Comparison of ENCODE assay signal across 7 cellular contexts in the genomic region with DNA sequence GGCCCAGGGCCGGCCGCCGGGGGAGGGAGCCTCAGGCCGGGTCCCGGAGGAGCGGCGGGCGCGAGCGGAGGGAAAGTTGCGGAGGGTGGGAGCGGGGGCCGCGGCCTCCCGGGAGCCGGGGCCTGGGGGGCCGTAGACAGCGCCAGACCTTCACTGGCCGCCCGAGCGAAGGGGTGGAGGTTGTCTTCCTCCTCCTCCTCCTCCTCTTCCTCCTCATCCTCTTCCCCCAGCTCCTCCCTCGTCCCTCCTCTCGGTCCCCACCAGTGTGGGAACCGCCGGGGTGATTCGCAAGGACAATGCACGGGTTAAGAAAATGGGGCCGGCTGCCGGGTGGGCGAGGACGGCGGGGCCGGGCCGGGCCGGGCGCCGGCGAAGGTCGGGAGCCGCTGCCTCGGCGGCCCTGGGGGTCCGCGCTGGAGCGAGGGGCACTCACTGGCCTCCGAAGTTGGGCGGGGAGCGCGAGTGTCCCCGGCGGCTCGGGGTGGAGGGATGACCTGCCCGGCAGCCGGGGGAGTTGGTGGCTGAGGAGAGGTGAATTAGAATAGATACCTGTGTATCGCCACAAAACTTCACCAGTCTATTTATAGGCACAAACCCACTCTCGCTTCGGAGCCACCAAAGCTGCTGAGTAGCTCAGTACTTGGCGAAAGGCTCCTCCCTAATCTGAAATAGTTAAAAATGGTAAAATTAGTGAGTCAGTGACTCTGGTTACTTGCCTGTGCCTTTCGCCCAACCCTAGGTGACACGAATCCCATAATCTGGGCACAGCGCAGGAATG. TPM values are rescaled to one million over a fixed set of nuclear protein-coding genes. Genes with fewer than 3 reads are reported as not detected.
DNase-seq lines count a peak whose midpoint lies in the region; FAIRE-seq and TF ChIP-seq lines count a peak whose summit lies in the region.

No MANE protein-coding gene starts in this region.

- DNase-seq in GM18507 (ENCODE audit: extremely low spot score, insufficient read length, low read depth): no peak
- DNase-seq in M059J (ENCODE audit: low read depth): peak; percentile 69
- DNase-seq in activated CD8-positive, alpha-beta memory T cell treated with anti-CD3 and anti-CD28 coated beads, Interleukin-2, amount 50 U/mL, for 48 hours: peak; percentile 65
- no peak for DNase-seq in type B pancreatic cell (ENCODE audit: extremely low spot score, unreplicated experiment)
- no peak for DNase-seq in middle frontal gyrus (ENCODE audit: extremely low spot score, low spot score)

- peaks cover 4% of the 10 kb centered on the region for H3K27me3 Mint-ChIP-seq in nephron (ENCODE audit: low read depth)
- H3K27me3 Mint-ChIP-seq in type B pancreatic cell: no peaks in the 10 kb centered on the region

- H3K4me1 ChIP-seq in esophagus (ENCODE audit: control insufficient read depth in 2 of 2, insufficient read depth in 2 of 2, low read length in 1 of 2): peaks cover 0 to 4% of the 10 kb centered on the region in 2 donors

- H3K27ac ChIP-seq in esophagus (ENCODE audit: low read depth in 2 of 2, low read length in 1 of 2): peak overlapping the region; percentile 99

- no peaks in the 10 kb centered on the region for H3K27me3 ChIP-seq in esophagus (ENCODE audit: control insufficient read depth in 1 of 2, insufficient read depth in 2 of 2, low read length in 2 of 2)

- FAIRE-seq in GM18507 (lab: Jason Lieb, UNC): peak; percentile 72

- H3K9me3 ChIP-seq in esophagus (ENCODE audit: control insufficient read depth in 2 of 2, insufficient read depth in 1 of 2, low read depth in 1 of 2, low read length in 1 of 2): no peaks in the 10 kb centered on the region

- H3K4me3 ChIP-seq in esophagus (ENCODE audit: low read depth in 1 of 2, low read length in 2 of 2): peak overlapping the region; percentile 92

- peak overlapping the region; percentile 28 to 96 (median 66) for H3K27ac Mint-ChIP-seq in nephron
- peak overlapping the region; percentile 95 for H3K27ac Mint-ChIP-seq in type B pancreatic cell

- H3K4me1 Mint-ChIP-seq in nephron: peaks cover 39% of the 10 kb centered on the region
- peaks cover 40% of the 10 kb centered on the region for H3K4me1 Mint-ChIP-seq in type B pancreatic cell (ENCODE audit: unreplicated experiment)

- WGBS in esophagus, 2 donors: 1% methylated on average over 44 to 61 of the region's 61 CpGs

- no peaks in the 10 kb centered on the region for H3K36me3 Mint-ChIP-seq in nephron (ENCODE audit: low read depth)
- H3K36me3 Mint-ChIP-seq in type B pancreatic cell: peaks cover 8% of the 10 kb centered on the region

- H3K9me3 Mint-ChIP-seq in nephron (no peaks in the 10 kb centered on the region), type B pancreatic cell (no peaks in the 10 kb centered on the region)

- no peaks in the 10 kb centered on the region for H3K36me3 ChIP-seq in esophagus (ENCODE audit: control insufficient read depth in 2 of 2, insufficient read depth in 2 of 2, low read length in 1 of 2)

- TF ChIP-seq CTCF in nephron (IDR thresholded peaks at IDR 0.05; ENCODE audit: unreplicated experiment in 3 of 3) (no peak), type B pancreatic cell (conservative IDR thresholded peaks at IDR 0.05) (no peak)

- H3K4me3 Mint-ChIP-seq in nephron (peak overlapping the region; percentile 87 to 93 (median 91)), type B pancreatic cell (peak overlapping the region; percentile 91)

RNA-seq across cellular contexts. Expression of a gene that starts 1.4 kb away (rescaled TPM):
- 55.5 and 79.8 TPM in 2 replicates for total RNA-seq in M059J (2014; rRNA removed; shearing (Covaris generic))
- polyA plus RNA-seq in esophagus: 10 to 100 TPM; 14.2 to 18.5 TPM
- total RNA-seq in type B pancreatic cell (ENCODE audit: low replicate concordance): 63.0 and 70.6 TPM in 2 replicates

Comparison
In these comparisons a context has a peak if more than half of its experiments do, and no peak if none do; other contexts are left out.
1. DNase-seq: peak in M059J (single experiment) and activated CD8-positive, alpha-beta memory T cell treated with anti-CD3 and anti-CD28 coated beads, Interleukin-2, amount 50 U/mL, for 48 hours (single experiment); none in GM18507 (single experiment), type B pancreatic cell (single experiment) and middle frontal gyrus (single experiment).